8 cellular contexts compared by ENCODE assay signal in the genomic region with DNA sequence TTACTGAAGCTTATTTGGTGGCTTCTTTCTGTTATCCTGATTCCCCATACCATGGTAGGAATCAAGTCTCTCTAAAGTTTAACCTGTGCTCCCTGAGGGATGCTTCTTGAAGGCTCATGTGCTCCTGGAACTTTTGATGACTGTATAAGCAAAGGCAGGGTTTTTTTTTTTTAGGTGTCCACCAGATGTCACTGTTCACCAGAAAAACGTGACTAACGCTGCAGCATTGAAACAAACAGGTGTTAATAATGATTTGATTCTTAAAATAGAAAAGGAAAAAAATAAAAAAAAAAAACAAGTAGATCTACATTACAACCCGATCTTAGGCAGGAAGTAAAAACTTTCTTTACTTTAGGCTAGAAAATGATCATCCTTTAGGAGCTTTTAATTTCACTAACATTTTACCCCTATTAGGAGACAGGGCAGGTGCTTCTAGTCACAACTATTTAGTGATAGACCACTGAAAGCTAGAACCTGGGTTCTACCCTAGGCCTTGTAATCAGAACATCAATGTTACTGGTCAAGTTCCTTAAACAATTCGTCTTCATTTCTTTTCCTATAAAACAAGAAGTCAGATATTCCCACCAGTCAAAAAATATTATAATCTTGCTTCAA.
DNase-seq lines count a peak whose midpoint lies in the region; ATAC-seq, FAIRE-seq and TF ChIP-seq lines count a peak whose summit lies in the region.

No MANE protein-coding gene starts in this region.

- H3K4me1 ChIP-seq in RWPE2 (ENCODE audit: insufficient read depth, poor library complexity, severe bottlenecking) (no peaks in the 10 kb centered on the region), small intestine (ENCODE audit: control insufficient read depth in 2 of 2, insufficient read depth in 1 of 2, low read depth in 1 of 2, low read length in 1 of 2) (no peaks in the 10 kb centered on the region)

- H3K9me3 ChIP-seq in RWPE2 (ENCODE audit: severe bottlenecking) (peaks cover 2% of the 10 kb centered on the region), small intestine (ENCODE audit: control insufficient read depth, low read depth) (no peaks in the 10 kb centered on the region)

- intact Hi-C loops in left cardiac atrium (cut with DNase I), result no loop called here

- no peak for FAIRE-seq in small intestine (lab: Jason Lieb, UNC)

- DNase-seq in AG09309 (ENCODE audit: low read depth) (peak; percentile 11), GM10266 (ENCODE audit: extremely low spot score) (peak; percentile 32), HCEC 1CT (peak; percentile 33), LHCN-M2 (ENCODE audit: low read depth) (peak; percentile 45), RWPE2 (ENCODE audit: low spot score) (no peak), fibroblast of peridontal ligament (ENCODE audit: extremely low read depth) (peak; percentile 70), small intestine (peak; percentile 56), left cardiac atrium (no peak)

- no peak overlapping the region for H3K27ac ChIP-seq in RWPE2 (ENCODE audit: poor library complexity, severe bottlenecking)
- no peak overlapping the region for H3K27ac ChIP-seq in small intestine (ENCODE audit: low read depth in 1 of 2, low read length in 1 of 2)

- H3K27me3 ChIP-seq in RWPE2 (ENCODE audit: insufficient read depth, poor library complexity, severe bottlenecking) (no peaks in the 10 kb centered on the region), small intestine (ENCODE audit: control insufficient read depth in 2 of 2, insufficient read depth in 2 of 2, low read length in 2 of 2) (no peaks in the 10 kb centered on the region)

- 5 to 9% (median 5%) methylated on average over 4 of the region's 4 CpGs for WGBS in small intestine, 3 donors

- TF ChIP-seq CTCF in AG09309 (IDR thresholded peaks at IDR 0.05; ENCODE audit: control insufficient read depth, insufficient read depth, low read depth, low read length, missing control alignments) (peak; percentile 52), GM10266 (IDR thresholded peaks at IDR 0.05; ENCODE audit: control insufficient read depth, insufficient read depth, low read depth, missing control alignments) (peak; percentile 36), RWPE2 (IDR thresholded peaks at IDR 0.05; ENCODE audit: poor library complexity, severe bottlenecking) (peak; percentile 68)

- H3K4me3 ChIP-seq in AG09309 (ENCODE audit: control insufficient read depth, low read depth, low read length), result no peak overlapping the region
- H3K4me3 ChIP-seq in RWPE2 (ENCODE audit: severe bottlenecking), result no peak overlapping the region
- no peak overlapping the region for H3K4me3 ChIP-seq in small intestine (ENCODE audit: low read depth in 1 of 2, low read length in 2 of 2)

- H3K36me3 ChIP-seq in RWPE2 (ENCODE audit: low read depth), result no peaks in the 10 kb centered on the region
- no peaks in the 10 kb centered on the region for H3K36me3 ChIP-seq in small intestine (ENCODE audit: control insufficient read depth in 2 of 2, insufficient read depth in 2 of 2, low read length in 2 of 2)

- ATAC-seq in RWPE2 (ENCODE audit: low read depth) (peak; percentile 42; the same call in 1 of the 3 replicates), left cardiac atrium (no peak)

Comparison
In these comparisons a context has a peak if more than half of its experiments do, and no peak if none do; other contexts are left out.
1. DNase-seq: peak in AG09309 (single experiment), GM10266 (single experiment), HCEC 1CT (single experiment), LHCN-M2 (single experiment), fibroblast of peridontal ligament (single experiment) and small intestine (single experiment); none in RWPE2 (single experiment) and left cardiac atrium (single experiment).
2. Peak in every context shown above with its lines, with median percentiles within 50 percentile points of each other: CTCF ChIP-seq.